In genomic region chr1:87327362-87328120, GRCh38 we compare ENCODE assay signal across 8 cellular contexts. TPM values are rescaled to one million over a fixed set of nuclear protein-coding genes. Genes with fewer than 3 reads are reported as not detected.
DNase-seq lines count a peak whose midpoint lies in the region; ATAC-seq and TF ChIP-seq lines count a peak whose summit lies in the region.

No MANE protein-coding gene starts in this region.

- peaks cover 29% of the 10 kb centered on the region for H3K79me2 ChIP-seq in GM23248 (ENCODE audit: insufficient read depth)

- H4K20me1 ChIP-seq in GM23248 (ENCODE audit: insufficient read depth) = no peaks in the 10 kb centered on the region

- TF ChIP-seq EP300 in gastroesophageal sphincter (IDR thresholded peaks at IDR 0.05) = no peak

- H3F3A ChIP-seq in GM23248 (ENCODE audit: insufficient read depth) = peaks cover 13% of the 10 kb centered on the region

- in situ Hi-C loops in GM23248 (cut with MboI) = loop anchor here (25.0 kb wide), 2 partner anchors 635 to 735 kb away; no protein-coding TSS in a partner anchor

- ATAC-seq in gastroesophageal sphincter = no peak
- ATAC-seq in GM19397 (IDR thresholded peaks at IDR 0.05; ENCODE audit: unreplicated experiment) = no peak
- no peak for ATAC-seq in HG02970 (IDR thresholded peaks at IDR 0.05; ENCODE audit: low FRiP score, unreplicated experiment)

- 17 to 20% methylated on average over 9 of the region's 9 CpGs for WGBS in GM23248 (ENCODE audit: low coverage in 1 of 2, low lambda C conversion rate in 2 of 2, missing lambda C conversion rate in 2 of 2), 2 experiments
- 12 to 13% methylated on average over 8 to 9 of the region's 9 CpGs for WGBS in gastroesophageal sphincter (ENCODE audit: low coverage in 1 of 2), 2 donors

- TF ChIP-seq CTCF in VCaP (conservative IDR thresholded peaks at IDR 0.05) = no peak
- TF ChIP-seq CTCF in gastroesophageal sphincter (IDR thresholded peaks at IDR 0.05) = no peak

- DNase-seq in GM23248 (peak; percentile 51), cerebellar nuclear complex (lab: John Stamatoyannopoulos, UW) (no peak), SHP77 treated with DMSO at 0.1 percent for 48 hours (lab: John Stamatoyannopoulos, UW) (no peak)

- H2AFZ ChIP-seq in GM23248 = peak overlapping the region; percentile 98

- H3K4me3 ChIP-seq in GM23248 = peak overlapping the region; percentile 94
- H3K4me3 ChIP-seq in gastroesophageal sphincter = peak overlapping the region; percentile 86
- peak overlapping the region; percentile 82 to 87 (median 83) for H3K4me3 ChIP-seq in skeletal muscle tissue (ENCODE audit: low read length in 3 of 3)

- H3K9me2 ChIP-seq in GM23248 (ENCODE audit: insufficient read depth) = no peaks in the 10 kb centered on the region

- H3K9ac ChIP-seq in GM23248 (peak overlapping the region; percentile 98), skeletal muscle tissue (ENCODE audit: low read depth in 1 of 3, low read length in 3 of 3) (peak overlapping the region; percentile 90 to 94 (median 93))

- no peaks in the 10 kb centered on the region for H3K9me3 ChIP-seq in GM23248 (ENCODE audit: low read depth)
- no peaks in the 10 kb centered on the region for H3K9me3 ChIP-seq in gastroesophageal sphincter
- no peaks in the 10 kb centered on the region for H3K9me3 ChIP-seq in skeletal muscle tissue (ENCODE audit: control insufficient read depth in 3 of 3, low read length in 3 of 3)

- H3K36me3 ChIP-seq in GM23248 (ENCODE audit: low read depth) (no peaks in the 10 kb centered on the region), gastroesophageal sphincter (no peaks in the 10 kb centered on the region), skeletal muscle tissue (ENCODE audit: control insufficient read depth in 3 of 3, insufficient read depth in 3 of 3, low read length in 3 of 3) (no peaks in the 10 kb centered on the region)

- no peaks in the 10 kb centered on the region for H3K27me3 ChIP-seq in GM23248 (replicated peaks; ENCODE audit: insufficient read depth)
- H3K27me3 ChIP-seq in gastroesophageal sphincter = no peaks in the 10 kb centered on the region
- H3K27me3 ChIP-seq in skeletal muscle tissue (ENCODE audit: control insufficient read depth in 3 of 3, insufficient read depth in 3 of 3, low read length in 3 of 3) = no peaks in the 10 kb centered on the region

- H3K27ac ChIP-seq in GM23248 (peak overlapping the region; percentile 77), VCaP (peak overlapping the region; percentile 91), gastroesophageal sphincter (peak overlapping the region; percentile 97 to 100 (median 98)), skeletal muscle tissue (ENCODE audit: low read depth, low read length) (peak overlapping the region; percentile 96)

- peaks cover 8% of the 10 kb centered on the region for H3K4me1 ChIP-seq in GM23248 (ENCODE audit: insufficient read depth)
- H3K4me1 ChIP-seq in gastroesophageal sphincter = peaks cover 0 to 29% (median 9%) of the 10 kb centered on the region in 3 donors
- H3K4me1 ChIP-seq in skeletal muscle tissue (ENCODE audit: control insufficient read depth in 3 of 3, insufficient read depth in 3 of 3, low read length in 3 of 3) = peaks cover 10 to 23% (median 23%) of the 10 kb centered on the region in 3 donors

- peak overlapping the region; percentile 81 for H3K4me2 ChIP-seq in GM23248 (ENCODE audit: unreplicated experiment)

- no peak for TF ChIP-seq POLR2A in gastroesophageal sphincter (IDR thresholded peaks at IDR 0.05)

RNA-seq across cellular contexts. Expression of gene LMO4, which starts 1.1 kb away (rescaled TPM):
- 93.2 and 103 TPM in 2 replicates for total RNA-seq in GM23248 (2014; rRNA removed; shearing (Covaris generic))
- 22.6 and 23.8 TPM in 2 replicates for polyA plus RNA-seq in GM23248 (2016; fragmentation: Nextera tagmentation; extraction: Ambion mirVana)
- 100 to 1,000 TPM in 1 of 4 donors, 10 to 100 TPM in 3; 44.7 to 166 (median 66.3) TPM for total RNA-seq in gastroesophageal sphincter
- 33.9 TPM for total RNA-seq in skeletal muscle tissue
